In the genomic region with DNA sequence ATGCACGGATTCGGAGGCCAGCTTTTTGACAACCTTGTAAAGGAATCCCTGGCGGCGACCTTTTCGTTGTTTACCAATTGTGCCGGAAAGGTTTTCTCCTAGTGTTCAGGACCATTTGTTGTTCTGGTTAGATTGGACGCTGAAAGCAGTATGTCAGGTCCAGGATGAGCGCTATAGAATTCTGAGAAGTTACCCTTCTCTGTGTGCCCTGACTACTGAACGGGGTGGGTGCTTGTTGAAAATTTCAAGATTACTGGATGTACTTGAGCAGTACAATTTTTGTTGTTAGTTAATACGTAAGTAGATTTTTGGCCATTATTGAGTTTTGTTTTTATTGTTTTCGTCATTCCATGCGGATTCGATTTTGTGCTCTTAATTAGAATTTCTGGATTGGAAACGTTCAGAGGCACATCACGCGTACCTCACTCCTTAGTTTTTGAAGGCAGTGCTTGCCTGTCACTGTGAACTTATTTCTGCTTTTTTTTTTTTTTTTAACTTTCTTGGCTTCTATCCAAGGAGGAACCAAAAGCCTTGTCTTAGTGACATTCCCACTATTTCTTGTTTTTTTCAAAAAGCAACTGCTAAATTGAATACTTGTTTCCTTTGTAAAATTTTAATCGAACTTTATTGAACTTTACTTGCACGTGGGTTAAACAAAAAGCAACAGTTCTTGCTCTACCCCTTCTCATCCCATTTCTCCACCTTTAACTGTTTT, we compare ENCODE assay signal across 8 cellular contexts. TPM values are rescaled to one million over a fixed set of nuclear protein-coding genes. Genes with fewer than 3 reads are reported as not detected.
DNase-seq lines count a peak whose midpoint lies in the region; ATAC-seq and TF ChIP-seq lines count a peak whose summit lies in the region.

No MANE protein-coding gene starts in this region.

- H3K4me3 ChIP-seq in cardiac muscle cell (peak overlapping the region; percentile 88), HUES6 (ENCODE audit: low read depth, low read length) (peak overlapping the region; percentile 82), body of pancreas (peak overlapping the region; percentile 64 to 72), left lung (peak overlapping the region; percentile 76 to 90), thyroid gland (replicated peaks in 1 of 3) (peak overlapping the region; percentile 44 to 95 (median 80))

- peak in 1 of 2 donors; percentile 36 for DNase-seq in cardiac muscle cell (ENCODE audit: low read depth in 1 of 2, low spot score in 1 of 2)
- DNase-seq in cardiac septum (ENCODE audit: low spot score), result no peak
- DNase-seq in body of pancreas, result no peak
- DNase-seq in left lung, result no peak
- DNase-seq in thyroid gland, result no peak
- DNase-seq in NCI-H2107 treated with DMSO at 0.1 percent for 48 hours (lab: John Stamatoyannopoulos, UW; ENCODE audit: unreplicated experiment), result no peak

- intact Hi-C loops in cardiac septum (cut with DNase I), result loop anchor here (2.0 to 5.0 kb wide), 2 partner anchors 93 to 179 kb away; partner anchors contain the start of gene NKX2-4
- intact Hi-C loops in body of pancreas (cut with DNase I), result no loop called here
- intact Hi-C loops in left lung (cut with DNase I), result no loop called here
- intact Hi-C loops in thyroid gland (cut with DNase I), result no loop called here

- H3K27ac ChIP-seq in cardiac muscle cell (peak overlapping the region; percentile 97), HUES6 (ENCODE audit: low read depth, low read length) (peak overlapping the region; percentile 99), body of pancreas (peak overlapping the region; percentile 81 to 98 (median 89)), left lung (peak overlapping the region; percentile 97 to 98), thyroid gland (peak overlapping the region; percentile 86 to 97 (median 96))

- H3K9me3 ChIP-seq in cardiac muscle cell (ENCODE audit: low read depth), result no peaks in the 10 kb centered on the region
- H3K9me3 ChIP-seq in HUES6 (ENCODE audit: control insufficient read depth, insufficient read depth, low read depth, low read length), result no peaks in the 10 kb centered on the region
- H3K9me3 ChIP-seq in body of pancreas, result no peaks in the 10 kb centered on the region
- no peaks in the 10 kb centered on the region for H3K9me3 ChIP-seq in left lung
- no peaks in the 10 kb centered on the region for H3K9me3 ChIP-seq in thyroid gland

- WGBS in body of pancreas, 2 donors, result 2% methylated on average over 16 to 18 of the region's 18 CpGs
- WGBS in thyroid gland, 2 donors, result 5% methylated on average over 16 to 18 of the region's 18 CpGs

- ATAC-seq in body of pancreas (no peak), left lung (peak; percentile 9), GM19397 (IDR thresholded peaks at IDR 0.05; ENCODE audit: unreplicated experiment) (no peak)

- no peak for TF ChIP-seq CTCF in cardiac muscle cell (IDR thresholded peaks at IDR 0.05; ENCODE audit: low read depth, low read length)
- TF ChIP-seq CTCF in body of pancreas (IDR thresholded peaks at IDR 0.05), result no peak
- no peak for TF ChIP-seq CTCF in left lung (IDR thresholded peaks at IDR 0.05)
- TF ChIP-seq CTCF in thyroid gland (IDR thresholded peaks at IDR 0.05), result no peak

- peak overlapping the region; percentile 100 for H3K9ac ChIP-seq in HUES6 (ENCODE audit: low read length)

- no peak for TF ChIP-seq POLR2A in body of pancreas (IDR thresholded peaks at IDR 0.05)
- no peak for TF ChIP-seq POLR2A in thyroid gland (IDR thresholded peaks at IDR 0.05)

- H3K4me1 ChIP-seq in cardiac muscle cell (ENCODE audit: low read depth), result peaks cover 10% of the 10 kb centered on the region
- peaks cover 14% of the 10 kb centered on the region for H3K4me1 ChIP-seq in HUES6 (ENCODE audit: control insufficient read depth, insufficient read depth, low read length)
- peaks cover 14% of the 10 kb centered on the region for H3K4me1 ChIP-seq in body of pancreas
- peaks cover 9 to 46% of the 10 kb centered on the region in 2 donors for H3K4me1 ChIP-seq in left lung
- peaks cover 12 to 15% of the 10 kb centered on the region in 2 donors for H3K4me1 ChIP-seq in thyroid gland

- no peaks in the 10 kb centered on the region for H3K36me3 ChIP-seq in cardiac muscle cell
- H3K36me3 ChIP-seq in HUES6 (ENCODE audit: control insufficient read depth, insufficient read depth, low read length), result peaks cover 6% of the 10 kb centered on the region
- no peaks in the 10 kb centered on the region for H3K36me3 ChIP-seq in body of pancreas (replicated peaks in 1 of 2; ENCODE audit: insufficient read depth in 1 of 2, low read depth in 2 of 2)
- peaks cover 0 to 12% of the 10 kb centered on the region in 2 donors for H3K36me3 ChIP-seq in left lung
- H3K36me3 ChIP-seq in thyroid gland, result no peaks in the 10 kb centered on the region

- H3K27me3 ChIP-seq in cardiac muscle cell (no peaks in the 10 kb centered on the region), HUES6 (ENCODE audit: control insufficient read depth, insufficient read depth, low read length) (no peaks in the 10 kb centered on the region), body of pancreas (no peaks in the 10 kb centered on the region), left lung (no peaks in the 10 kb centered on the region), thyroid gland (no peaks in the 10 kb centered on the region)

RNA-seq across cellular contexts. Expression of gene XRN2, which starts 0.9 kb away (rescaled TPM):
- total RNA-seq in cardiac muscle cell, result 59.8 and 61.4 TPM in 2 replicates
- polyA plus RNA-seq in cardiac muscle cell, result 54.5 and 65.4 TPM in 2 replicates
- 33.4 TPM for total RNA-seq in cardiac septum
- 10 to 100 TPM; 26.0 to 32.9 TPM for total RNA-seq in body of pancreas
- 10 to 100 TPM; 45.9 to 59.9 TPM for total RNA-seq in left lung
- 10 to 100 TPM; 76.7 to 87.5 (median 80.1) TPM for total RNA-seq in thyroid gland
